ENCODE assay signal across 27 cellular contexts in the genomic region with DNA sequence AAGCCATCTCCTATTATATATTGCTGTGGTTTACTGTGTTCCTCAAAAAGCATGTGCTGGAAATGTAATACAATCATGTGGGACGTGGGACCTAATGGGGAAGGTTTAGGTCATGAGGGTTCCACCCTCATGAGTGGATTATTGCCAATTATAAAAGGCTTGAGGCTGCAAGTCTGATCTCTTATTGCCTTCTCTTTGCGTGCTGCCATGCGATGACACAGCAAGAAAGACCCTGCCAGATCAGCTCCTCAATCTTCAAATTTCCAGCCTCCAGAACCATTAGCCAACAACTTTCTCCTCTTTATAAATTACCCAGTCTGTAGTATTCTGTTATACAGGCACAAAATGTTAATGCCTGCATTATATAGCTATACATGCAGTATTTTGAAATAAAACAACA. TPM values are rescaled to one million over a fixed set of nuclear protein-coding genes. Genes with fewer than 3 reads are reported as not detected.
"Had no signal": no experiment of that assay in that cellular context is flagged by ENCODE, and none has a peak within 500 bp of the region (broad histone marks: within the 10 kb centered on the region; RNA-seq: fewer than 3 reads in every experiment).

No MANE protein-coding gene starts in this region.

- H3K9me3 ChIP-seq: prostate gland, right lobe of liver had no signal

- H3K79me2 ChIP-seq: hepatocyte, parathyroid adenoma had no signal

- H2AFZ ChIP-seq: hepatocyte, parathyroid adenoma had no signal

- H3K4me3 Mint-ChIP-seq: endodermal cell; natural killer cell treated with Interleukin-12 subunit alpha and Interleukin-12 subunit beta and Interleukin-15 and Interleukin-18, amount 100 ng/mL, for 72 hours; stimulated activated effector memory CD8-positive, alpha-beta T cell treated with anti-CD3 and anti-CD28 coated beads, Interleukin-12 subunit alpha, Interleukin-12 subunit beta, amount 100 ng/mL, for 72 hours; stimulated activated naive CD8-positive, alpha-beta T cell treated with anti-CD3 and anti-CD28 coated beads, Interleukin-15, Interleukin-2, amounts not matched to agents 100 ng/mL and 50 ng/mL, for 24 hours had no signal

- H3K9ac ChIP-seq: parathyroid adenoma had no signal

- H3K4me1 ChIP-seq: parathyroid adenoma, prostate gland, right lobe of liver, tibial artery had no signal

- H3K27ac Mint-ChIP-seq: endodermal cell; natural killer cell treated with Interleukin-12 subunit alpha and Interleukin-12 subunit beta and Interleukin-15 and Interleukin-18, amount 100 ng/mL, for 72 hours; stimulated activated effector memory CD8-positive, alpha-beta T cell treated with anti-CD3 and anti-CD28 coated beads, Interleukin-12 subunit alpha, Interleukin-12 subunit beta, amount 100 ng/mL, for 72 hours; stimulated activated naive CD8-positive, alpha-beta T cell treated with anti-CD3 and anti-CD28 coated beads, Interleukin-15, Interleukin-2, amounts not matched to agents 100 ng/mL and 50 ng/mL, for 24 hours had no signal

- H3K4me1 Mint-ChIP-seq: stimulated activated effector memory CD8-positive, alpha-beta T cell treated with anti-CD3 and anti-CD28 coated beads, Interleukin-12 subunit alpha, Interleukin-12 subunit beta, amount 100 ng/mL, for 72 hours had no signal

- H3K27me3 Mint-ChIP-seq: natural killer cell treated with Interleukin-12 subunit alpha and Interleukin-12 subunit beta and Interleukin-15 and Interleukin-18, amount 100 ng/mL, for 72 hours; stimulated activated naive CD8-positive, alpha-beta T cell treated with anti-CD3 and anti-CD28 coated beads, Interleukin-15, Interleukin-2, amounts not matched to agents 100 ng/mL and 50 ng/mL, for 24 hours had no signal

- DNase-seq: effector CD4-positive, alpha-beta T cell; endodermal cell; erythroblast; foreskin melanocyte; head of caudate nucleus; kidney; left cardiac atrium; left ventricle myocardium superior; mesenchymal stem cell; midbrain; right lobe of liver; stimulated activated CD4-positive, alpha-beta T cell treated with anti-CD3 and anti-CD28 coated beads, Interleukin-4, amount 100 ng/mL, for 1 hour; stimulated activated CD8-positive, alpha-beta memory T cell treated with anti-CD3 and anti-CD28 coated beads, Interleukin-4, amount 100 ng/mL, for 48 hours; tibial artery had no signal

- H3K36me3 Mint-ChIP-seq: natural killer cell treated with Interleukin-12 subunit alpha and Interleukin-12 subunit beta and Interleukin-15 and Interleukin-18, amount 100 ng/mL, for 72 hours; stimulated activated effector memory CD8-positive, alpha-beta T cell treated with anti-CD3 and anti-CD28 coated beads, Interleukin-12 subunit alpha, Interleukin-12 subunit beta, amount 100 ng/mL, for 72 hours had no signal

- H3K4me2 ChIP-seq: hepatocyte had no signal

- ATAC-seq: left cardiac atrium; left ventricle myocardium superior; natural killer cell treated with Interleukin-12 subunit alpha and Interleukin-12 subunit beta and Interleukin-15 and Interleukin-18, amount 100 ng/mL, for 72 hours; right lobe of liver; stimulated activated effector memory CD8-positive, alpha-beta T cell treated with anti-CD3 and anti-CD28 coated beads, Interleukin-12 subunit alpha, Interleukin-12 subunit beta, amount 100 ng/mL, for 72 hours had no signal

- H3K27ac ChIP-seq: coronary artery, hepatocyte, parathyroid adenoma, prostate gland, right lobe of liver, tibial artery had no signal

- H3K27me3 ChIP-seq: hepatocyte, right lobe of liver, tibial artery had no signal

RNA-seq across cellular contexts. Expression of gene MARCHF11, which starts 45.4 kb away (rescaled TPM):
- total RNA-seq: dermis microvascular lymphatic vessel endothelial cell; endothelial cell of umbilical vein; hepatocyte; kidney; lung; natural killer cell treated with Interleukin-12 subunit alpha and Interleukin-12 subunit beta and Interleukin-15 and Interleukin-18, amount 100 ng/mL, for 72 hours; omental fat pad; renal cortical epithelial cell; right lobe of liver; ureter had no signal
- polyA plus RNA-seq: endothelial cell of umbilical vein, hepatocyte, lung had no signal
